ENCODE assay signal across 8 cellular contexts in genomic region chr16:23149993-23150364, GRCh38. TPM values are rescaled to one million over a fixed set of nuclear protein-coding genes. Genes with fewer than 3 reads are reported as not detected.
DNase-seq lines count a peak whose midpoint lies in the region; ATAC-seq and TF ChIP-seq lines count a peak whose summit lies in the region.

No MANE protein-coding gene starts in this region.

- H3K4me3 ChIP-seq in GM23248 (peak overlapping the region; percentile 84), WERI-Rb-1 (ENCODE audit: low read depth, low read length) (peak overlapping the region; percentile 57), fibroblast of the aortic adventitia (ENCODE audit: low read depth, low read length) (peak overlapping the region; percentile 85), skeletal muscle cell (ENCODE audit: low read depth, low read length) (peak overlapping the region; percentile 69)

- no peak overlapping the region for H3K27ac ChIP-seq in GM23248
- peak overlapping the region; percentile 59 for H3K27ac ChIP-seq in WERI-Rb-1

- WGBS in GM23248 (ENCODE audit: low coverage in 1 of 2, low lambda C conversion rate in 2 of 2, missing lambda C conversion rate in 2 of 2), 2 experiments, result 99% methylated on average over 4 of the region's 4 CpGs

- no peak overlapping the region for H3K9ac ChIP-seq in GM23248

- H3K27me3 ChIP-seq in GM23248 (replicated peaks; ENCODE audit: insufficient read depth) (no peaks in the 10 kb centered on the region), WERI-Rb-1 (ENCODE audit: insufficient read depth, low read depth, severe bottlenecking) (no peaks in the 10 kb centered on the region)

- H3K9me3 ChIP-seq in GM23248 (ENCODE audit: low read depth) (no peaks in the 10 kb centered on the region), WERI-Rb-1 (ENCODE audit: severe bottlenecking) (no peaks in the 10 kb centered on the region)

- DNase-seq in GM23248, result no peak
- no peak for DNase-seq in WERI-Rb-1
- no peak for DNase-seq in fibroblast of the aortic adventitia (ENCODE audit: low read depth)
- no peak for DNase-seq in skeletal muscle cell (ENCODE audit: low read depth)
- DNase-seq in stimulated activated CD4-positive, alpha-beta T cell treated with anti-CD3 and anti-CD28 coated beads, Interleukin-15, amount 100 ng/mL, for 24 hours, result no peak
- no peak for DNase-seq in NCI-H1048 (lab: John Stamatoyannopoulos, UW)
- no peak for DNase-seq in medulla oblongata (ENCODE audit: extremely low spot score)

- H2AFZ ChIP-seq in GM23248, result peak overlapping the region; percentile 89

- no peak for TF ChIP-seq CTCF in WERI-Rb-1 (IDR thresholded peaks at IDR 0.05; ENCODE audit: low read depth, low read length)
- no peak for TF ChIP-seq CTCF in fibroblast of the aortic adventitia (IDR thresholded peaks at IDR 0.05; ENCODE audit: insufficient read depth, low read length)

- ATAC-seq in HG03139 (IDR thresholded peaks at IDR 0.05; ENCODE audit: unreplicated experiment), result no peak

- H3K4me2 ChIP-seq in GM23248 (ENCODE audit: unreplicated experiment), result peak overlapping the region; percentile 85

- H3F3A ChIP-seq in GM23248 (ENCODE audit: insufficient read depth), result 0 out of 2 replicates have a peak, but pooled peaks cover 5% of the 10 kb centered on the region

- in situ Hi-C loops in GM23248 (cut with MboI), result no loop called here

- H3K36me3 ChIP-seq in GM23248 (ENCODE audit: low read depth) (no peaks in the 10 kb centered on the region), WERI-Rb-1 (peaks cover 7% of the 10 kb centered on the region; the same call in 1 of the 2 replicates)

- H3K9me2 ChIP-seq in GM23248 (ENCODE audit: insufficient read depth), result no peaks in the 10 kb centered on the region

- peaks cover 18% of the 10 kb centered on the region for H3K4me1 ChIP-seq in GM23248 (ENCODE audit: insufficient read depth)

- H4K20me1 ChIP-seq in GM23248 (ENCODE audit: insufficient read depth), result no peaks in the 10 kb centered on the region

- peaks cover 34% of the 10 kb centered on the region for H3K79me2 ChIP-seq in GM23248 (ENCODE audit: insufficient read depth)

RNA-seq across cellular contexts. Expression of gene USP31, which starts 0.7 kb away (rescaled TPM):
- 4.8 and 6.6 TPM in 2 replicates for total RNA-seq in GM23248 (2014; rRNA removed; shearing (Covaris generic))
- polyA plus RNA-seq in GM23248 (2016; fragmentation: Nextera tagmentation; extraction: Ambion mirVana), result 0.85 and 0.88 TPM in 2 replicates
- total RNA-seq in fibroblast of the aortic adventitia (ENCODE audit: low replicate concordance), result 5.2 and 9.0 TPM in 2 replicates

RNA-seq across cellular contexts. Expression of gene SCNN1G, which starts 32.6 kb away (rescaled TPM):
- not detected in 2 replicates for total RNA-seq in GM23248 (2014; rRNA removed; shearing (Covaris generic))
- not detected in 2 replicates for polyA plus RNA-seq in GM23248 (2016; fragmentation: Nextera tagmentation; extraction: Ambion mirVana)
- not detected in 2 replicates for total RNA-seq in fibroblast of the aortic adventitia (ENCODE audit: low replicate concordance)
